Comparison of ENCODE assay signal across 1 cellular context in the genomic region with DNA sequence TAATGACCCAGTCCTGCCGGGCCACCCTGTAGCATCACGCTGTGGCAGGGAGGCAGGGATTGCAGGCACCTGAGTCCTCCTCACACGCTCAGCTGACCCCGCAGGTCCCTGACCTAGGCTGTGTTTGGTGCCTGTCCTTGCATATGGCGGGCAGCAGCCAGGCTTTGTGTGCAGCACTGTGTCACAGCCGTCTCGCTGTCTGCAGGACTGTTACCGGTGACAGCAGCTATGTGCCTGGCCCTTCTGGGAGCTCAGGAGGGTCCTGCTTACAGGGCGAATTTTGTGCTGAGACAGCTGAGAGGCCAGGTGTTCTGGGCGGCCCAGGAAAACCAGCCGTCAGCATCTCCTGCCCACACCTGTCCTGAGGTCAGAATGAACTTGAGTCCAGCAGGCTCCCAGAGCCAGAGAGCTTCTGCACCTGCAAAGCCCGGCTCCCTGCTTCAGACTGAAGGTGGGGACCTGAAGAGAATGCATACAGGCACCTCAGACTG.
TF ChIP-seq lines count a peak whose summit lies in the region.

No MANE protein-coding gene starts in this region.

TF ChIP-seq in H1, 55 proteins besides CTCF, POLR2A, EP300 and RAD21:
- TF ChIP-seq JUN (IDR thresholded peaks at IDR 0.05; ENCODE audit: low read depth, low read length) = no peak
- no peak for TF ChIP-seq TEAD4 (IDR thresholded peaks at IDR 0.05; ENCODE audit: low read depth, low read length)
- TF ChIP-seq BCL11A (IDR thresholded peaks at IDR 0.05; ENCODE audit: low read depth in 2 of 2, low read length in 2 of 2) = no peak
- TF ChIP-seq TBP (IDR thresholded peaks at IDR 0.05; ENCODE audit: low read depth, low read length) = no peak
- TF ChIP-seq NRF1 (IDR thresholded peaks at IDR 0.05; ENCODE audit: low read depth, low read length) = no peak
- TF ChIP-seq FOSL1 (IDR thresholded peaks at IDR 0.05; ENCODE audit: insufficient read depth, low read depth, low read length) = no peak
- TF ChIP-seq CREB1 (IDR thresholded peaks at IDR 0.05) = no peak
- TF ChIP-seq CBX5 (IDR thresholded peaks at IDR 0.05; ENCODE audit: low read depth, low read length) = no peak
- TF ChIP-seq, protein P1, sequence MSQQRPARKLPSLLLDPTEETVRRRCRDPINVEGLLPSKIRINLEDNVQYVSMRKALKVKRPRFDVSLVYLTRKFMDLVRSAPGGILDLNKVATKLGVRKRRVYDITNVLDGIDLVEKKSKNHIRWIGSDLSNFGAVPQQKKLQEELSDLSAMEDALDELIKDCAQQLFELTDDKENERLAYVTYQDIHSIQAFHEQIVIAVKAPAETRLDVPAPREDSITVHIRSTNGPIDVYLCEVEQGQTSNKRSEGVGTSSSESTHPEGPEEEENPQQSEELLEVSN (IDR thresholded peaks at IDR 0.05) = no peak
- TF ChIP-seq GABPA (IDR thresholded peaks at IDR 0.05; ENCODE audit: borderline replicate concordance, insufficient read depth, low read length) = no peak
- no peak for TF ChIP-seq YY1 (IDR thresholded peaks at IDR 0.05; ENCODE audit: low read depth, low read length)
- no peak for TF ChIP-seq ASH2L (IDR thresholded peaks at IDR 0.05; ENCODE audit: low read length)
